In the genomic region with DNA sequence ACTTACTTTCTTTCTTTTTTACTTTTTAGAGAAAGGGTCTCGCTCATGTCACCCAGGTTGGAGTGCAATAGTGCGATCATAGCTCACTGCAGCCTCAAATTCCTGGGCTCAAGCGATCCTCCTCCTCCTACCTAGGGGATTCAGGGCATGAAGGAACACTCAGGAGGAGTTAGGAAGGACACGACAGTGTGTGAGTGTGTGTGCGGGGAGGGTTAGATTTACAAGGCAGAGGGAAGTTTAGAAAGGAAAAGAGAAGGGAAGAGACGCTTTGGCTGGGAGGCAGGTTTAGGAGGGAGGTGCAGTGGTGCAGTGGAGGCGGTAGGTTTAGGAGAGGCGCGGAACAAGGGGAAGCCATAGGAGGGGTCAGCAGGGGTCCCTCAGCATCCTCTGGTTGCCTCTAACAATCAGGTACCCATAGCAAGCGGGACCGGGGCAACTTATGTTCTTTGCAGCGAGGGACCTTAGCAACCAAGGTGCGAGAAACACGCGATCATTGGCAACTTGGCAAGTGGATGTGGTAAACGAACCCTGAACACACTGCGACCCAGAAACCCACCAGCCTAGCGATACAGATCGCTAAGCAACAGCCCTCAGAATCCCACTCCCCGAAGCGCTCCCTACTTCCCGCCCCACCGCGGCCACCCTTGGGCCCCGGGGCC, we compare ENCODE assay signal across 8 cellular contexts. TPM values are rescaled to one million over a fixed set of nuclear protein-coding genes. Genes with fewer than 3 reads are reported as not detected.
DNase-seq lines count a peak whose midpoint lies in the region; ATAC-seq and TF ChIP-seq lines count a peak whose summit lies in the region.

No MANE protein-coding gene starts in this region.

- DNase-seq in GM12864 (ENCODE audit: low read depth) (no peak), NCI-H2227 treated with DMSO at 0.1 percent for 48 hours (lab: John Stamatoyannopoulos, UW) (peak; percentile 56), NCI-H1417 treated with DMSO at 0.1 percent for 48 hours (lab: John Stamatoyannopoulos, UW) (no peak), HuH-7 (ENCODE audit: low spot score) (no peak)

- peak overlapping the region; percentile 89 for H3K27ac Mint-ChIP-seq in dendritic cell treated with granulocyte-macrophage colony-stimulating factor and Interleukin-4, amounts not matched to agents 40 ng/mL and 50 ng/mL, for 4 days

- H3K27me3 Mint-ChIP-seq in dendritic cell treated with granulocyte-macrophage colony-stimulating factor and Interleukin-4, amounts not matched to agents 40 ng/mL and 50 ng/mL, for 4 days, result no peaks in the 10 kb centered on the region

- no peaks in the 10 kb centered on the region for H3K27me3 ChIP-seq in mononuclear cell (ENCODE audit: insufficient read depth, low read length)

- H3K36me3 Mint-ChIP-seq in dendritic cell treated with granulocyte-macrophage colony-stimulating factor and Interleukin-4, amounts not matched to agents 40 ng/mL and 50 ng/mL, for 4 days (ENCODE audit: low read depth), result peaks cover 52% of the 10 kb centered on the region

- TF ChIP-seq CTCF in GM12864 (IDR thresholded peaks at IDR 0.05; ENCODE audit: low read depth, low read length, missing control alignments), result no peak

- H3K9me3 ChIP-seq in mononuclear cell (ENCODE audit: low read depth, low read length), result no peaks in the 10 kb centered on the region

- H3K4me1 Mint-ChIP-seq in dendritic cell treated with granulocyte-macrophage colony-stimulating factor and Interleukin-4, amounts not matched to agents 40 ng/mL and 50 ng/mL, for 4 days (ENCODE audit: low read depth), result peaks cover 43% of the 10 kb centered on the region

- no peak for ATAC-seq in HG03457 (IDR thresholded peaks at IDR 0.05; ENCODE audit: unreplicated experiment)
- ATAC-seq in HG02970 (IDR thresholded peaks at IDR 0.05; ENCODE audit: low FRiP score, unreplicated experiment), result no peak

- H3K9me3 Mint-ChIP-seq in dendritic cell treated with granulocyte-macrophage colony-stimulating factor and Interleukin-4, amounts not matched to agents 40 ng/mL and 50 ng/mL, for 4 days, result no peaks in the 10 kb centered on the region

- intact Hi-C loops in dendritic cell treated with granulocyte-macrophage colony-stimulating factor and Interleukin-4, amounts not matched to agents 40 ng/mL and 50 ng/mL, for 4 days (cut with micrococcal nuclease), result loop anchor here (1.0 to 5.0 kb wide), 3 partner anchors 31 to 67 kb away; partner anchors contain the start of genes ECH1, MRPS12 and SARS2

- peak overlapping the region; percentile 90 for H3K4me3 Mint-ChIP-seq in dendritic cell treated with granulocyte-macrophage colony-stimulating factor and Interleukin-4, amounts not matched to agents 40 ng/mL and 50 ng/mL, for 4 days

- H3K4me1 ChIP-seq in mononuclear cell (ENCODE audit: insufficient read depth, low read length), result peaks cover 34% of the 10 kb centered on the region

- H3K4me3 ChIP-seq in GM12864 (ENCODE audit: low read depth, low read length) (peak overlapping the region; percentile 62), mononuclear cell (ENCODE audit: low read length) (peak overlapping the region; percentile 84)

RNA-seq across cellular contexts. Expression of gene SIRT2, which starts 0.5 kb away (rescaled TPM):
- 50.7 TPM for total RNA-seq in mononuclear cell

RNA-seq across cellular contexts. Expression of gene NFKBIB, which starts 0.9 kb away (rescaled TPM):
- total RNA-seq in mononuclear cell, result 22.6 TPM

RNA-seq across cellular contexts. Expression of gene CCER2, which starts 13.1 kb away (rescaled TPM):
- 0.42 TPM for total RNA-seq in mononuclear cell

RNA-seq across cellular contexts. Expression of gene RINL, which starts 20.8 kb away (rescaled TPM):
- 8.1 TPM for total RNA-seq in mononuclear cell

RNA-seq across cellular contexts. Expression of gene SARS2, which starts 31.6 kb away (rescaled TPM):
- 6.4 TPM for total RNA-seq in mononuclear cell
